Comparison of ENCODE assay signal across 17 cellular contexts in genomic region chrX:115531818-115532403, GRCh38. TPM values are rescaled to one million over a fixed set of nuclear protein-coding genes. Genes with fewer than 3 reads are reported as not detected.
DNase-seq lines count a peak whose midpoint lies in the region; ATAC-seq and TF ChIP-seq lines count a peak whose summit lies in the region.
"Had no signal": no experiment of that assay in that cellular context is flagged by ENCODE, and none has a peak within 500 bp of the region (broad histone marks: within the 10 kb centered on the region; RNA-seq: fewer than 3 reads in every experiment).

No MANE protein-coding gene starts in this region.

- POLR2A ChIA-PET in RWPE1 (lab: Yijun Ruan, JAX; ENCODE audit: low non-redundant PET), result no interaction called here

- intact Hi-C loops in esophagus squamous epithelium (cut with DNase I), result no loop called here

- H3K4me1 Mint-ChIP-seq in effector memory CD8-positive, alpha-beta T cell (ENCODE audit: low read depth in 2 of 2), result no peaks in the 10 kb centered on the region

- peaks cover 0 to 3% (median 0%) of the 10 kb centered on the region in 4 donors for H3K27me3 ChIP-seq in esophagus squamous epithelium
- H3K27me3 ChIP-seq: BE2C, SJSA1, transverse colon had no signal

- H3K4me3 ChIP-seq in fibroblast of pulmonary artery (replicated peaks; ENCODE audit: low read depth, low read length) (no peak overlapping the region), esophagus squamous epithelium (no peak overlapping the region)
- H3K4me3 ChIP-seq: SJSA1, transverse colon had no signal

- no peak for TF ChIP-seq POLR2A in esophagus squamous epithelium (IDR thresholded peaks at IDR 0.05)

- H3K4me1 ChIP-seq in esophagus squamous epithelium, result no peaks in the 10 kb centered on the region
- H3K4me1 ChIP-seq: BE2C, SJSA1, transverse colon had no signal

- H3K27me3 Mint-ChIP-seq in effector memory CD8-positive, alpha-beta T cell, result no peaks in the 10 kb centered on the region

- DNase-seq in Daoy (ENCODE audit: low read depth), result peak; percentile 22
- DNase-seq in RWPE1 (ENCODE audit: low spot score), result peak; percentile 15
- peak; percentile 60 for DNase-seq in fibroblast of pulmonary artery (ENCODE audit: low read depth)
- peak; percentile 60 for DNase-seq in pulmonary artery endothelial cell (ENCODE audit: low read depth, low spot score)
- no peak for DNase-seq in esophagus squamous epithelium (lab: John Stamatoyannopoulos, UW)
- no peak for DNase-seq in NCI-H1930 (lab: John Stamatoyannopoulos, UW)
- no peak for DNase-seq in iPS-NIHi11 (ENCODE audit: low spot score)
- DNase-seq in effector memory CD8-positive, alpha-beta T cell, result no peak
- DNase-seq: activated CD8-positive, alpha-beta T cell treated with anti-CD3 and anti-CD28 coated beads for 36 hours; BE2C; H9; NCI-H146; stimulated activated CD4-positive, alpha-beta T cell treated with anti-CD3 and anti-CD28 coated beads, Interleukin-4, amount 100 ng/mL, for 4 hours; transverse colon had no signal

- WGBS in esophagus squamous epithelium, 2 donors, result 70 to 88% methylated on average over 4 of the region's 4 CpGs

- CTCF ChIA-PET in RWPE1 (lab: Yijun Ruan, JAX), result no interaction called here

- no peak overlapping the region for H3K4me3 Mint-ChIP-seq in effector memory CD8-positive, alpha-beta T cell
- H3K4me3 Mint-ChIP-seq: activated CD8-positive, alpha-beta T cell treated with anti-CD3 and anti-CD28 coated beads for 36 hours; activated T-helper 1 cell treated with anti-CD3 and anti-CD28 coated beads, Interleukin-12 subunit alpha, Interleukin-12 subunit beta, Interleukin-2, Interleukin-4 antibody, amounts not matched to agents 30 ng/mL and 10 ng/mL and 1 ng/mL, durations not matched to agents 14 hours and 24 hours and 36 hours; H9 had no signal

- H3K9me3 ChIP-seq in esophagus squamous epithelium, result no peaks in the 10 kb centered on the region
- H3K9me3 ChIP-seq: BE2C, SJSA1, transverse colon had no signal

- peaks cover 2% of the 10 kb centered on the region for H3K36me3 Mint-ChIP-seq in effector memory CD8-positive, alpha-beta T cell (ENCODE audit: insufficient read depth)

- no peaks in the 10 kb centered on the region for H3K36me3 ChIP-seq in esophagus squamous epithelium
- H3K36me3 ChIP-seq: BE2C, SJSA1, transverse colon had no signal

- H3K27ac ChIP-seq in RWPE1 (no peak overlapping the region), esophagus squamous epithelium (no peak overlapping the region)
- H3K27ac ChIP-seq: KMS-11, SJSA1, transverse colon had no signal

- no peak overlapping the region for H3K27ac Mint-ChIP-seq in effector memory CD8-positive, alpha-beta T cell
- H3K27ac Mint-ChIP-seq: activated CD8-positive, alpha-beta T cell treated with anti-CD3 and anti-CD28 coated beads for 36 hours; activated T-helper 1 cell treated with anti-CD3 and anti-CD28 coated beads, Interleukin-12 subunit alpha, Interleukin-12 subunit beta, Interleukin-2, Interleukin-4 antibody, amounts not matched to agents 30 ng/mL and 10 ng/mL and 1 ng/mL, durations not matched to agents 14 hours and 24 hours and 36 hours; H9 had no signal

- no peak for TF ChIP-seq CTCF in RWPE1 (conservative IDR thresholded peaks at IDR 0.05; ENCODE audit: low read depth)
- TF ChIP-seq CTCF in fibroblast of pulmonary artery (IDR thresholded peaks at IDR 0.05; ENCODE audit: low read length, missing control alignments), result no peak
- TF ChIP-seq CTCF in esophagus squamous epithelium (IDR thresholded peaks at IDR 0.05), result no peak

- peaks cover 0 to 2% of the 10 kb centered on the region in 2 donors for H3K9me3 Mint-ChIP-seq in effector memory CD8-positive, alpha-beta T cell
- H3K9me3 Mint-ChIP-seq: activated CD8-positive, alpha-beta T cell treated with anti-CD3 and anti-CD28 coated beads for 36 hours; activated T-helper 1 cell treated with anti-CD3 and anti-CD28 coated beads, Interleukin-12 subunit alpha, Interleukin-12 subunit beta, Interleukin-2, Interleukin-4 antibody, amounts not matched to agents 30 ng/mL and 10 ng/mL and 1 ng/mL, durations not matched to agents 14 hours and 24 hours and 36 hours; H9 had no signal

- no peak for ATAC-seq in effector memory CD8-positive, alpha-beta T cell (replicated peaks)
- ATAC-seq: activated CD8-positive, alpha-beta T cell treated with anti-CD3 and anti-CD28 coated beads for 36 hours had no signal

RNA-seq across cellular contexts. Expression of gene PLS3, which starts 29.1 kb away (rescaled TPM):
- total RNA-seq in Daoy (2014; rRNA removed; shearing (Covaris generic)), result 111 and 115 TPM in 2 replicates
- total RNA-seq in pulmonary artery endothelial cell, result 457 and 701 TPM in 2 replicates
- total RNA-seq in esophagus squamous epithelium, result 100 to 1,000 TPM; 142 to 196 (median 149) TPM

Comparison
In these comparisons a context has a peak if more than half of its experiments do, and no peak if none do; other contexts are left out.
1. DNase-seq: peak in Daoy (single experiment), RWPE1 (single experiment), fibroblast of pulmonary artery (single experiment) and pulmonary artery endothelial cell (single experiment); none in esophagus squamous epithelium (single experiment), NCI-H1930 (0 of 2), iPS-NIHi11 (single experiment) and effector memory CD8-positive, alpha-beta T cell (0 of 3).